Comparison of ENCODE assay signal across 6 cellular contexts in the genomic region with DNA sequence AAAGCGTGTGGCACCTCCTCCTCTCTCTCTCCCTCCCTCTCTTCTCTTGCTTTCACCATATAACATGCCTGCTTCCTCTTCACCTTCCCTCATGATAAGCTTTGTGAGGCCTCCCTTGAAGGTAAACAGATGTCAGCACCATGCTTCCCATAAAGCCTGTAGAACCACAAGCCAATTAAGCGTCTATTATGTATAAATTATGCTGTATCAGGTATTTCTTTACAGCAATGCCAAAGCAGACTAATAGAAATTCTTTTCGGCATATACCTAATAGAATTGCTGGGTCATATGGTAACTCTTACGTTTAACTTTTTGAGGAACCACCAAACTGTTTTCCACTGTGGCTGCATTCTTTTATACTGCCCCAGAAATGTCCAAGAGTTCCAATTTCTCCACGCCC.
"Had no signal": no experiment of that assay in that cellular context is flagged by ENCODE, and none has a peak within 500 bp of the region (broad histone marks: within the 10 kb centered on the region; RNA-seq: fewer than 3 reads in every experiment).

No MANE protein-coding gene starts in this region.

- H3K9ac ChIP-seq: GM23248 had no signal

- H3K27ac ChIP-seq: GM23248 had no signal

- H3K4me1 Mint-ChIP-seq: IgD-negative memory B cell had no signal

- H3K4me3 ChIP-seq: GM23248 had no signal

- H3K9me3 Mint-ChIP-seq: IgD-negative memory B cell had no signal

- H2AFZ ChIP-seq: GM23248 had no signal

- DNase-seq: GM23248, GOT3, H7, HCEC 1CT, KG1 had no signal

- H3K27me3 Mint-ChIP-seq: IgD-negative memory B cell had no signal

- H3K4me3 Mint-ChIP-seq: IgD-negative memory B cell had no signal
